Comparison of ENCODE assay signal across 8 cellular contexts in genomic region chr14:91061309-91061887, GRCh38. TPM values are rescaled to one million over a fixed set of nuclear protein-coding genes. Genes with fewer than 3 reads are reported as not detected.
DNase-seq lines count a peak whose midpoint lies in the region; ATAC-seq, FAIRE-seq and TF ChIP-seq lines count a peak whose summit lies in the region.

No MANE protein-coding gene starts in this region.

- H4K20me1 ChIP-seq in DND-41 (ENCODE audit: insufficient read depth, low read length) (peaks cover under 1% of the 10 kb centered on the region; the same call in 1 of the 2 replicates), endothelial cell of umbilical vein (replicated peaks; ENCODE audit: control insufficient read depth, extremely low read depth, insufficient read depth, low read length) (no peaks in the 10 kb centered on the region)

- H3K4me1 ChIP-seq in DND-41 (ENCODE audit: insufficient read depth, low read length) = peaks cover 43% of the 10 kb centered on the region
- H3K4me1 ChIP-seq in endothelial cell of umbilical vein (ENCODE audit: control insufficient read depth, extremely low read depth, insufficient read depth, low read length) = peaks cover 22% of the 10 kb centered on the region
- peaks cover 21% of the 10 kb centered on the region for H3K4me1 ChIP-seq in psoas muscle

- dilution Hi-C loops in endothelial cell of umbilical vein (cut with MboI; ENCODE audit: extremely low pct_ligation_motif_present, low sequenced_read_pairs) = no loop called here

- CTCF ChIA-PET in endothelial cell of umbilical vein (lab: Charles Lee) = interaction anchor here (0.9 to 6.4 kb wide), 16 partner anchors 10 to 303 kb away, joined by 3 to 46 read pairs (median 3); no protein-coding TSS in a partner anchor

- no peaks in the 10 kb centered on the region for H3K9me1 ChIP-seq in endothelial cell of umbilical vein (replicated peaks; ENCODE audit: control insufficient read depth, extremely low read depth, insufficient read depth, low read length)

- ATAC-seq in DND-41 (ENCODE audit: insufficient read depth, low read depth) (no peak), psoas muscle (no peak), GM18858 (IDR thresholded peaks at IDR 0.05; ENCODE audit: unreplicated experiment) (no peak), GM18519 (IDR thresholded peaks at IDR 0.05; ENCODE audit: low FRiP score, unreplicated experiment) (no peak)

- intact Hi-C loops in endothelial cell of umbilical vein (cut with micrococcal nuclease) = loop anchor here (1.0 to 10.0 kb wide), 3 partner anchors 79 to 353 kb away; partner anchors contain the start of gene CCDC88C
- intact Hi-C loops in psoas muscle (cut with DNase I) = loop anchor here (2.0 to 5.0 kb wide), 4 partner anchors 36 to 111 kb away; no protein-coding TSS in a partner anchor

- no TSS peak for BruUV-seq in endothelial cell of umbilical vein (replicated peaks; lab: Mats Ljungman, UMichigan)

- TF ChIP-seq CTCF in DND-41 (IDR thresholded peaks at IDR 0.05; ENCODE audit: borderline replicate concordance, extremely low read depth, low read length, poor library complexity, severe bottlenecking) (no peak), endothelial cell of umbilical vein (IDR thresholded peaks at IDR 0.05; ENCODE audit: extremely low read depth in 1 of 2, insufficient read depth in 1 of 2, low read depth in 1 of 2, low read length in 2 of 2) (no peak), psoas muscle (IDR thresholded peaks at IDR 0.05) (no peak), GM13977 (IDR thresholded peaks at IDR 0.05; ENCODE audit: extremely low read depth, insufficient read depth, missing control alignments) (no peak)

- TF ChIP-seq POLR2A in endothelial cell of umbilical vein (IDR thresholded peaks at IDR 0.05; ENCODE audit: low read depth, low read length) = no peak

- DNase-seq in DND-41 (no peak), NCI-H69 (lab: John Stamatoyannopoulos, UW) (peak; percentile 56), endothelial cell of umbilical vein (ENCODE audit: low read depth, low spot score) (no peak), psoas muscle (no peak), GM13977 (ENCODE audit: low spot score) (no peak), amniotic stem cell (lab: John Stamatoyannopoulos, UW) (no peak)

- H3K27me3 ChIP-seq in DND-41 (ENCODE audit: insufficient read depth, low read length, poor library complexity) (no peaks in the 10 kb centered on the region), endothelial cell of umbilical vein (ENCODE audit: control insufficient read depth in 2 of 2, insufficient read depth in 2 of 2, low read length in 2 of 2) (no peaks in the 10 kb centered on the region), psoas muscle (ENCODE audit: insufficient read depth in 3 of 3, low read length in 2 of 3) (no peaks in the 10 kb centered on the region)

- in situ Hi-C loops in GM13977 (cut with MboI; ENCODE audit: low pct_unique_long_range_greater_than_20kb, low sequenced_read_pairs, unreplicated experiment) = no loop called here

- WGBS in psoas muscle, 3 donors = 1 to 2% (median 1%) methylated on average over 12 of the region's 12 CpGs

- no peak for FAIRE-seq in endothelial cell of umbilical vein (lab: Jason Lieb, UNC)

- H3K9ac ChIP-seq in DND-41 (ENCODE audit: low read depth, low read length) (peak overlapping the region; percentile 46), endothelial cell of umbilical vein (replicated peaks; ENCODE audit: extremely low read depth, insufficient read depth, low read length) (peak overlapping the region; percentile 74)

- H3K4me2 ChIP-seq in DND-41 (ENCODE audit: insufficient read depth, low read length) (peak overlapping the region; percentile 75), endothelial cell of umbilical vein (ENCODE audit: insufficient read depth, low read length) (peak overlapping the region; percentile 93)

- H3K36me3 ChIP-seq in DND-41 (ENCODE audit: insufficient read depth, low read length) (no peaks in the 10 kb centered on the region; the same call in 1 of the 2 replicates), endothelial cell of umbilical vein (ENCODE audit: control insufficient read depth in 2 of 2, extremely low read depth in 1 of 2, insufficient read depth in 2 of 2, low read length in 2 of 2) (no peaks in the 10 kb centered on the region), psoas muscle (ENCODE audit: insufficient read depth in 1 of 2, low read depth in 1 of 2) (no peaks in the 10 kb centered on the region)

- H3K9me3 ChIP-seq in DND-41 (ENCODE audit: insufficient read depth, low read length, severe bottlenecking) (no peaks in the 10 kb centered on the region), endothelial cell of umbilical vein (replicated peaks; ENCODE audit: control insufficient read depth, insufficient read depth, low read length) (no peaks in the 10 kb centered on the region), psoas muscle (no peaks in the 10 kb centered on the region)

- H2AFZ ChIP-seq in DND-41 (ENCODE audit: low read depth, low read length) = peak overlapping the region; percentile 71
- peak overlapping the region; percentile 85 for H2AFZ ChIP-seq in endothelial cell of umbilical vein (ENCODE audit: low read depth, low read length)

- POLR2A ChIA-PET in endothelial cell of umbilical vein (lab: Charles Lee) = interaction anchor here (0.9 kb wide), 1 partner anchor 52 kb away, joined by 3 read pairs; the partner anchor contains the start of gene DGLUCY

- H3K4me3 ChIP-seq in DND-41 (ENCODE audit: low read depth in 1 of 2, low read length in 2 of 2) = peak overlapping the region; percentile 3 to 57; a peak in 3 of 4 replicates
- peak overlapping the region; percentile 29 to 71 (median 44) for H3K4me3 ChIP-seq in endothelial cell of umbilical vein (replicated peaks in 1 of 3; ENCODE audit: insufficient read depth in 1 of 3, low read depth in 1 of 3, low read length in 3 of 3)
- peak overlapping the region; percentile 83 for H3K4me3 ChIP-seq in psoas muscle

- H3K27ac ChIP-seq in DND-41 (ENCODE audit: low read length) = peak overlapping the region; percentile 60
- peak overlapping the region; percentile 42 for H3K27ac ChIP-seq in endothelial cell of umbilical vein (ENCODE audit: insufficient read depth, low read depth, low read length)
- H3K27ac ChIP-seq in psoas muscle = peak overlapping the region; percentile 92

- H3K79me2 ChIP-seq in DND-41 (ENCODE audit: insufficient read depth, low read length) (peaks cover 6% of the 10 kb centered on the region), endothelial cell of umbilical vein (ENCODE audit: control insufficient read depth, insufficient read depth, low read length) (no peaks in the 10 kb centered on the region)

TF ChIP-seq in endothelial cell of umbilical vein, 7 proteins besides CTCF, POLR2A, EP300 and RAD21:
- TF ChIP-seq EZH2 (IDR thresholded peaks at IDR 0.05; ENCODE audit: borderline replicate concordance, low read depth, low read length, severe bottlenecking) (no peak), JUN (IDR thresholded peaks at IDR 0.05; ENCODE audit: borderline replicate concordance, insufficient read depth, insufficient read length, low read depth) (no peak), MYC (IDR thresholded peaks at IDR 0.05; ENCODE audit: low read depth, low read length) (no peak), MAX (IDR thresholded peaks at IDR 0.05; ENCODE audit: insufficient read depth, insufficient read length) (no peak), POLR2AphosphoS5 (IDR thresholded peaks at IDR 0.05; ENCODE audit: insufficient read depth, low read depth, low read length) (no peak), FOS (IDR thresholded peaks at IDR 0.05; ENCODE audit: borderline replicate concordance, insufficient read depth, low read length) (no peak), GATA2 (IDR thresholded peaks at IDR 0.05; ENCODE audit: insufficient read depth, insufficient read length, low read depth, low read length) (no peak)

RNA-seq across cellular contexts. Expression of gene RPS6KA5, which starts 1.0 kb away (rescaled TPM):
- total RNA-seq in endothelial cell of umbilical vein (5.4 and 8.8 TPM in 2 replicates), psoas muscle (10 to 100 TPM; 11.5 to 20.0 (median 15.8) TPM)
- polyA plus RNA-seq in endothelial cell of umbilical vein (2.6 and 2.9 TPM in 2 replicates), psoas muscle (1 to 10 TPM in 2 of 3 donors, under 1 TPM in 1; 0.94 to 3.9 (median 3.7) TPM)
- polyA plus RNA-seq in endothelial cell of umbilical vein (2011; cell fraction: cytosol; rRNA removed) = 3.0 and 3.3 TPM in 2 replicates
- 7.9 and 8.5 TPM in 2 replicates for polyA plus RNA-seq in endothelial cell of umbilical vein (2011; cell fraction: nucleus; rRNA removed)
- polyA plus RNA-seq in endothelial cell of umbilical vein (2012) = 3.6 and 4.2 TPM in 2 replicates
- polyA minus RNA-seq in endothelial cell of umbilical vein = 6.9 TPM in 2 replicates
- 7.1 TPM for polyA minus RNA-seq in endothelial cell of umbilical vein (2011; cell fraction: cytosol; rRNA and poly(A)+ RNA removed)
- 12.5 and 15.5 TPM in 2 replicates for polyA minus RNA-seq in endothelial cell of umbilical vein (2011; cell fraction: nucleus; rRNA and poly(A)+ RNA removed)

RNA-seq across cellular contexts. Expression of gene DGLUCY, which starts 52.5 kb away (rescaled TPM):
- total RNA-seq in endothelial cell of umbilical vein (52.4 and 65.6 TPM in 2 replicates), psoas muscle (100 to 1,000 TPM in 2 of 4 donors, 10 to 100 TPM in 2; 77.5 to 135 (median 98.7) TPM)
- polyA plus RNA-seq in endothelial cell of umbilical vein (40.0 and 40.9 TPM in 2 replicates), psoas muscle (10 to 100 TPM; 20.4 to 53.1 (median 43.2) TPM)
- 31.5 and 40.3 TPM in 2 replicates for polyA plus RNA-seq in endothelial cell of umbilical vein (2011; cell fraction: cytosol; rRNA removed)
- polyA plus RNA-seq in endothelial cell of umbilical vein (2011; cell fraction: nucleus; rRNA removed) = 137 and 150 TPM in 2 replicates
- polyA plus RNA-seq in endothelial cell of umbilical vein (2012) = 44.5 and 47.3 TPM in 2 replicates
- 86.1 and 98.5 TPM in 2 replicates for polyA minus RNA-seq in endothelial cell of umbilical vein
- 1.5 TPM for polyA minus RNA-seq in endothelial cell of umbilical vein (2011; cell fraction: cytosol; rRNA and poly(A)+ RNA removed)
- 79.7 and 109 TPM in 2 replicates for polyA minus RNA-seq in endothelial cell of umbilical vein (2011; cell fraction: nucleus; rRNA and poly(A)+ RNA removed)

Comparison
In these comparisons a context has a peak if more than half of its experiments do, and no peak if none do; other contexts are left out.
1. H3K27ac ChIP-seq: peak in every context shown above with its lines; median percentile 92 in psoas muscle; 60 in DND-41; 42 in endothelial cell of umbilical vein.
2. H3K4me3 ChIP-seq: peak in every context shown above with its lines; median percentile 83 in psoas muscle; 44 in endothelial cell of umbilical vein; 30 in DND-41.